In genomic region chr5:93582677-93583524, GRCh38 we compare ENCODE assay signal across 8 cellular contexts. TPM values are rescaled to one million over a fixed set of nuclear protein-coding genes. Genes with fewer than 3 reads are reported as not detected.
A peak's percentile ranks its signal among the peaks of the same experiment; 100 is the strongest.
DNase-seq lines count a peak whose midpoint lies in the region; ATAC-seq, FAIRE-seq and TF ChIP-seq lines count a peak whose summit lies in the region.

Gene NR2F1, plus strand, starts transcription at chr5:93583222. Its CDS starts 1,802 bp downstream, at chr5:93585024.

- no peak within 1 kb of the TSS for H3K27ac Mint-ChIP-seq in stimulated activated naive CD8-positive, alpha-beta T cell treated with anti-CD3 and anti-CD28 coated beads, Interleukin-15, amount 100 ng/mL, for 72 hours

- in situ Hi-C loops in GM13977 (cut with MboI; ENCODE audit: low pct_unique_long_range_greater_than_20kb, low sequenced_read_pairs, unreplicated experiment), result loop anchor here (25.0 kb wide), 1 partner anchor 1254 kb away; no protein-coding TSS in a partner anchor

- TF ChIP-seq CTCF in fibroblast of the aortic adventitia (IDR thresholded peaks at IDR 0.05; ENCODE audit: insufficient read depth, low read length) (no peak), GM13977 (IDR thresholded peaks at IDR 0.05; ENCODE audit: extremely low read depth, insufficient read depth, missing control alignments) (no peak)

- H3K27me3 Mint-ChIP-seq in stimulated activated naive CD8-positive, alpha-beta T cell treated with anti-CD3 and anti-CD28 coated beads, Interleukin-15, amount 100 ng/mL, for 72 hours, result peaks cover 21% of the 10 kb centered on the region

- peaks cover 50% of the 10 kb centered on the region for H3K4me1 Mint-ChIP-seq in stimulated activated naive CD8-positive, alpha-beta T cell treated with anti-CD3 and anti-CD28 coated beads, Interleukin-15, amount 100 ng/mL, for 72 hours

- H3K4me3 Mint-ChIP-seq in stimulated activated naive CD8-positive, alpha-beta T cell treated with anti-CD3 and anti-CD28 coated beads, Interleukin-15, amount 100 ng/mL, for 72 hours, result peak within 1 kb of the TSS in 1 of 2 donors; percentile 58

- peak; percentile 98 for FAIRE-seq in TTC549 (lab: Jason Lieb, UNC)

- DNase-seq in stimulated activated naive CD8-positive, alpha-beta T cell treated with anti-CD3 and anti-CD28 coated beads, Interleukin-15, amount 100 ng/mL, for 72 hours, result no peak
- no peak for DNase-seq in stimulated activated naive CD8-positive, alpha-beta T cell treated with anti-CD3 and anti-CD28 coated beads, Interleukin-15, Interleukin-2, amounts not matched to agents 100 U/mL and 50 U/mL, for 24 hours
- DNase-seq in NCI-H1694 (lab: John Stamatoyannopoulos, UW) (peak; percentile 87), fibroblast of the aortic adventitia (ENCODE audit: low read depth) (peak; percentile 97), nucleus accumbens (lab: John Stamatoyannopoulos, UW) (peak in 36 of 56 donors; percentile 22 to 78 (median 49)), GM13977 (ENCODE audit: low spot score) (no peak)

- peak; percentile 48 for ATAC-seq in stimulated activated naive CD8-positive, alpha-beta T cell treated with anti-CD3 and anti-CD28 coated beads, Interleukin-15, amount 100 ng/mL, for 72 hours
- ATAC-seq in stimulated activated naive CD8-positive, alpha-beta T cell treated with anti-CD3 and anti-CD28 coated beads, Interleukin-15, Interleukin-2, amounts not matched to agents 100 U/mL and 50 U/mL, for 24 hours, result no peak
- no peak for ATAC-seq in GM21390 (IDR thresholded peaks at IDR 0.05; ENCODE audit: unreplicated experiment)

- H3K4me3 ChIP-seq in fibroblast of the aortic adventitia (ENCODE audit: low read depth, low read length), result peak within 1 kb of the TSS; percentile 89

- no peaks in the 10 kb centered on the region for H3K9me3 Mint-ChIP-seq in stimulated activated naive CD8-positive, alpha-beta T cell treated with anti-CD3 and anti-CD28 coated beads, Interleukin-15, amount 100 ng/mL, for 72 hours

RNA-seq across cellular contexts. Expression of gene NR2F1, which starts in this region (rescaled TPM):
- total RNA-seq in fibroblast of the aortic adventitia (ENCODE audit: low replicate concordance), result 8.0 and 20.5 TPM in 2 replicates

Comparison
In these comparisons a context has a peak if more than half of its experiments do, and no peak if none do; other contexts are left out.
1. DNase-seq: peak in NCI-H1694 (single experiment), fibroblast of the aortic adventitia (single experiment) and nucleus accumbens (36 of 56); none in stimulated activated naive CD8-positive, alpha-beta T cell treated with anti-CD3 and anti-CD28 coated beads, Interleukin-15, amount 100 ng/mL, for 72 hours (0 of 2), stimulated activated naive CD8-positive, alpha-beta T cell treated with anti-CD3 and anti-CD28 coated beads, Interleukin-15, Interleukin-2, amounts not matched to agents 100 U/mL and 50 U/mL, for 24 hours (single experiment) and GM13977 (single experiment).